Comparison of ENCODE assay signal across 13 cellular contexts in the genomic region with DNA sequence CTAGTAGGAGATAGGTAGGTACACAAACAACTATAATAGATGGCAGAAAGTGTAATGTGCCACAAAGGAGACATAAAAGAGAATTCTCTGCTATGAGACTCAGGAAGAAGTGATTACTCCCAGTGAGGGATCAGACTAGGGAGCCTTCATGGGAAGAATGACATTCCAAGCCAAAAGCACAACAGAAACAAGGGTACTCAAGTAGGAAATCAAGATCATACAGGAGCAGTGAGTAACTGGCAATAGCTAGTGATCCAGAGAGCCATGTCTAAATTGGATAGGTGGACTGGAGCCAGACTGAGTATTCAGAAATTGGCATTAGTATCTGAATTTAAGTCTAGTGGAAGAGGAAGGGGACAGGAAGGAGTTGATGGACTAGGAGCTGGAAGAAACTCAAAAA. TPM values are rescaled to one million over a fixed set of nuclear protein-coding genes. Genes with fewer than 3 reads are reported as not detected.
DNase-seq lines count a peak whose midpoint lies in the region; ATAC-seq and TF ChIP-seq lines count a peak whose summit lies in the region.
"Had no signal": no experiment of that assay in that cellular context is flagged by ENCODE, and none has a peak within 500 bp of the region (broad histone marks: within the 10 kb centered on the region; RNA-seq: fewer than 3 reads in every experiment).

No MANE protein-coding gene starts in this region.

- H3K4me3 Mint-ChIP-seq in activated CD8-positive, alpha-beta T cell treated with anti-CD3 and anti-CD28 coated beads for 36 hours: no peak overlapping the region
- H3K4me3 Mint-ChIP-seq in activated CD8-positive, alpha-beta T cell treated with anti-CD3 and anti-CD28 coated beads, Interleukin-2, amount 10 ng/mL, durations not matched to agents 7 days and 5 days: no peak overlapping the region
- peak overlapping the region; percentile 74 for H3K4me3 Mint-ChIP-seq in activated T-helper 1 cell treated with anti-CD3 and anti-CD28 coated beads, Interleukin-12 subunit alpha, Interleukin-12 subunit beta, Interleukin-2, Interleukin-4 antibody, amounts not matched to agents 30 ng/mL and 10 ng/mL and 1 ng/mL, durations not matched to agents 14 hours and 24 hours and 36 hours
- peak overlapping the region in 4 of 5 donors; percentile 43 to 85 (median 75) for H3K4me3 Mint-ChIP-seq in immature natural killer cell
- H3K4me3 Mint-ChIP-seq: neural progenitor cell had no signal

- no peaks in the 10 kb centered on the region for H3K9me3 Mint-ChIP-seq in activated CD8-positive, alpha-beta T cell treated with anti-CD3 and anti-CD28 coated beads for 36 hours
- no peaks in the 10 kb centered on the region for H3K9me3 Mint-ChIP-seq in activated CD8-positive, alpha-beta T cell treated with anti-CD3 and anti-CD28 coated beads, Interleukin-2, amount 10 ng/mL, durations not matched to agents 7 days and 5 days (ENCODE audit: insufficient read depth)
- H3K9me3 Mint-ChIP-seq in activated T-helper 1 cell treated with anti-CD3 and anti-CD28 coated beads, Interleukin-12 subunit alpha, Interleukin-12 subunit beta, Interleukin-2, Interleukin-4 antibody, amounts not matched to agents 30 ng/mL and 10 ng/mL and 1 ng/mL, durations not matched to agents 14 hours and 24 hours and 36 hours: no peaks in the 10 kb centered on the region
- H3K9me3 Mint-ChIP-seq in immature natural killer cell: no peaks in the 10 kb centered on the region
- H3K9me3 Mint-ChIP-seq: neural progenitor cell had no signal

- POLR2A ChIA-PET in activated CD8-positive, alpha-beta T cell treated with anti-CD3 and anti-CD28 coated beads for 36 hours (lab: Charles Lee): interaction anchor here (0.9 to 2.3 kb wide), 3 partner anchors 11 to 72 kb away, joined by 3 to 8 read pairs (median 6); partner anchors contain the start of genes LIG3 and RFFL
- POLR2A ChIA-PET in activated CD8-positive, alpha-beta T cell treated with anti-CD3 and anti-CD28 coated beads, Interleukin-2, amount 10 ng/mL, durations not matched to agents 7 days and 5 days (lab: Charles Lee): interaction anchor here (1.5 to 2.2 kb wide), 4 partner anchors 10 to 30 kb away, joined by 3 to 12 read pairs (median 5); partner anchors contain the start of gene RFFL

- peak overlapping the region; percentile 26 for H3K27ac ChIP-seq in substantia nigra (ENCODE audit: low read depth, low read length, poor library complexity, severe bottlenecking)
- H3K27ac ChIP-seq: neural progenitor cell had no signal

- no peak for TF ChIP-seq CTCF in activated CD8-positive, alpha-beta T cell treated with anti-CD3 and anti-CD28 coated beads for 36 hours (IDR thresholded peaks at IDR 0.05)

- peak overlapping the region; percentile 88 for H3K27ac Mint-ChIP-seq in activated CD8-positive, alpha-beta T cell treated with anti-CD3 and anti-CD28 coated beads for 36 hours
- no peak overlapping the region for H3K27ac Mint-ChIP-seq in activated CD8-positive, alpha-beta T cell treated with anti-CD3 and anti-CD28 coated beads, Interleukin-2, amount 10 ng/mL, durations not matched to agents 7 days and 5 days
- H3K27ac Mint-ChIP-seq in activated T-helper 1 cell treated with anti-CD3 and anti-CD28 coated beads, Interleukin-12 subunit alpha, Interleukin-12 subunit beta, Interleukin-2, Interleukin-4 antibody, amounts not matched to agents 30 ng/mL and 10 ng/mL and 1 ng/mL, durations not matched to agents 14 hours and 24 hours and 36 hours: peak overlapping the region; percentile 93
- H3K27ac Mint-ChIP-seq in immature natural killer cell: peak overlapping the region; percentile 90 to 97 (median 96)
- H3K27ac Mint-ChIP-seq: neural progenitor cell had no signal

- peaks cover 8% of the 10 kb centered on the region for H3K36me3 Mint-ChIP-seq in activated CD8-positive, alpha-beta T cell treated with anti-CD3 and anti-CD28 coated beads for 36 hours (ENCODE audit: low read depth)
- H3K36me3 Mint-ChIP-seq in activated CD8-positive, alpha-beta T cell treated with anti-CD3 and anti-CD28 coated beads, Interleukin-2, amount 10 ng/mL, durations not matched to agents 7 days and 5 days (ENCODE audit: low read depth): peaks cover 16% of the 10 kb centered on the region
- H3K36me3 Mint-ChIP-seq in activated T-helper 1 cell treated with anti-CD3 and anti-CD28 coated beads, Interleukin-12 subunit alpha, Interleukin-12 subunit beta, Interleukin-2, Interleukin-4 antibody, amounts not matched to agents 30 ng/mL and 10 ng/mL and 1 ng/mL, durations not matched to agents 14 hours and 24 hours and 36 hours (ENCODE audit: low read depth): peaks cover 30% of the 10 kb centered on the region
- peaks cover 3 to 11% (median 10%) of the 10 kb centered on the region in 3 donors for H3K36me3 Mint-ChIP-seq in immature natural killer cell
- H3K36me3 Mint-ChIP-seq: neural progenitor cell had no signal

- intact Hi-C loops in activated CD8-positive, alpha-beta T cell treated with anti-CD3 and anti-CD28 coated beads for 36 hours (cut with micrococcal nuclease): loop anchor here (5.0 kb wide), 1 partner anchor 35 kb away; no protein-coding TSS in a partner anchor
- intact Hi-C loops in activated T-helper 1 cell treated with anti-CD3 and anti-CD28 coated beads, Interleukin-12 subunit alpha, Interleukin-12 subunit beta, Interleukin-2, Interleukin-4 antibody, amounts not matched to agents 30 ng/mL and 10 ng/mL and 1 ng/mL, durations not matched to agents 14 hours and 24 hours and 36 hours (cut with micrococcal nuclease): no loop called here

- no peak for ATAC-seq in activated CD8-positive, alpha-beta T cell treated with anti-CD3 and anti-CD28 coated beads for 36 hours
- no peak for ATAC-seq in activated CD8-positive, alpha-beta T cell treated with anti-CD3 and anti-CD28 coated beads, Interleukin-2, amount 10 ng/mL, durations not matched to agents 7 days and 5 days
- ATAC-seq in HG02885 (IDR thresholded peaks at IDR 0.05; ENCODE audit: poor library complexity, unreplicated experiment): no peak

- no peak for DNase-seq in activated CD8-positive, alpha-beta T cell treated with anti-CD3 and anti-CD28 coated beads for 36 hours
- DNase-seq in activated CD8-positive, alpha-beta T cell treated with anti-CD3 and anti-CD28 coated beads, Interleukin-2, amount 10 ng/mL, durations not matched to agents 7 days and 5 days: no peak
- DNase-seq in activated T-helper 1 cell treated with anti-CD3 and anti-CD28 coated beads, Interleukin-12 subunit alpha, Interleukin-12 subunit beta, Interleukin-2, Interleukin-4 antibody, amounts not matched to agents 30 ng/mL and 10 ng/mL and 1 ng/mL, durations not matched to agents 14 hours and 24 hours and 36 hours (ENCODE audit: low spot score): no peak
- DNase-seq in immature natural killer cell: no peak
- no peak for DNase-seq in substantia nigra (lab: John Stamatoyannopoulos, UW)
- DNase-seq in middle frontal gyrus (ENCODE audit: extremely low spot score, low spot score): no peak
- DNase-seq in OCI-M1 (lab: John Stamatoyannopoulos, UW): no peak
- DNase-seq: activated CD4-positive, alpha-beta T cell treated with anti-CD3 and anti-CD28 coated beads, Interleukin-2, amount 50 U/mL, for 1 hour; DMS53; NCI-H1694 treated with DMSO at 0.1 percent for 48 hours; NCI-H774 had no signal

- H3K27me3 Mint-ChIP-seq in activated CD8-positive, alpha-beta T cell treated with anti-CD3 and anti-CD28 coated beads for 36 hours: no peaks in the 10 kb centered on the region
- no peaks in the 10 kb centered on the region for H3K27me3 Mint-ChIP-seq in activated CD8-positive, alpha-beta T cell treated with anti-CD3 and anti-CD28 coated beads, Interleukin-2, amount 10 ng/mL, durations not matched to agents 7 days and 5 days (ENCODE audit: low read depth)
- H3K27me3 Mint-ChIP-seq in activated T-helper 1 cell treated with anti-CD3 and anti-CD28 coated beads, Interleukin-12 subunit alpha, Interleukin-12 subunit beta, Interleukin-2, Interleukin-4 antibody, amounts not matched to agents 30 ng/mL and 10 ng/mL and 1 ng/mL, durations not matched to agents 14 hours and 24 hours and 36 hours (ENCODE audit: insufficient read depth): no peaks in the 10 kb centered on the region
- peaks cover 0 to 2% (median 0%) of the 10 kb centered on the region in 3 donors for H3K27me3 Mint-ChIP-seq in immature natural killer cell (ENCODE audit: low read depth in 3 of 3)

- H3K4me1 Mint-ChIP-seq in activated CD8-positive, alpha-beta T cell treated with anti-CD3 and anti-CD28 coated beads for 36 hours (ENCODE audit: low read depth): peaks cover 65% of the 10 kb centered on the region
- H3K4me1 Mint-ChIP-seq in activated CD8-positive, alpha-beta T cell treated with anti-CD3 and anti-CD28 coated beads, Interleukin-2, amount 10 ng/mL, durations not matched to agents 7 days and 5 days (ENCODE audit: low read depth): peaks cover 45% of the 10 kb centered on the region
- peaks cover 69% of the 10 kb centered on the region for H3K4me1 Mint-ChIP-seq in activated T-helper 1 cell treated with anti-CD3 and anti-CD28 coated beads, Interleukin-12 subunit alpha, Interleukin-12 subunit beta, Interleukin-2, Interleukin-4 antibody, amounts not matched to agents 30 ng/mL and 10 ng/mL and 1 ng/mL, durations not matched to agents 14 hours and 24 hours and 36 hours (ENCODE audit: low read depth)
- peaks cover 73 to 84% of the 10 kb centered on the region in 2 donors for H3K4me1 Mint-ChIP-seq in immature natural killer cell

- CTCF ChIA-PET in activated CD8-positive, alpha-beta T cell treated with anti-CD3 and anti-CD28 coated beads for 36 hours (lab: Charles Lee): interaction anchor here (0.9 to 1.9 kb wide), 7 partner anchors 10 to 66 kb away, joined by 3 to 4 read pairs (median 3); no protein-coding TSS in a partner anchor
- CTCF ChIA-PET in activated CD8-positive, alpha-beta T cell treated with anti-CD3 and anti-CD28 coated beads, Interleukin-2, amount 10 ng/mL, durations not matched to agents 7 days and 5 days (lab: Charles Lee): interaction anchor here (1.1 to 1.6 kb wide), 6 partner anchors 9 to 67 kb away, joined by 3 to 17 read pairs (median 3); partner anchors contain the start of gene RFFL

RNA-seq across cellular contexts. Expression of gene RFFL, which starts 10.7 kb away (rescaled TPM):
- 10 to 100 TPM; 11.3 to 12.0 TPM for total RNA-seq in activated CD8-positive, alpha-beta T cell treated with anti-CD3 and anti-CD28 coated beads for 36 hours
- 10 to 100 TPM; 26.4 to 29.1 TPM for total RNA-seq in activated CD8-positive, alpha-beta T cell treated with anti-CD3 and anti-CD28 coated beads, Interleukin-2, amount 10 ng/mL, durations not matched to agents 7 days and 5 days
- 28.1 and 28.2 TPM in 2 replicates for total RNA-seq in activated T-helper 1 cell treated with anti-CD3 and anti-CD28 coated beads, Interleukin-12 subunit alpha, Interleukin-12 subunit beta, Interleukin-2, Interleukin-4 antibody, amounts not matched to agents 30 ng/mL and 10 ng/mL and 1 ng/mL, durations not matched to agents 14 hours and 24 hours and 36 hours
- 10 to 100 TPM; 24.0 to 45.4 (median 34.0) TPM for polyA plus RNA-seq in immature natural killer cell

Comparison
In these comparisons a context has a peak if more than half of its experiments do, and no peak if none do; other contexts are left out.
1. H3K4me3 Mint-ChIP-seq: peak in activated T-helper 1 cell treated with anti-CD3 and anti-CD28 coated beads, Interleukin-12 subunit alpha, Interleukin-12 subunit beta, Interleukin-2, Interleukin-4 antibody, amounts not matched to agents 30 ng/mL and 10 ng/mL and 1 ng/mL, durations not matched to agents 14 hours and 24 hours and 36 hours (single experiment) and immature natural killer cell (4 of 5); none in activated CD8-positive, alpha-beta T cell treated with anti-CD3 and anti-CD28 coated beads for 36 hours (single experiment) and activated CD8-positive, alpha-beta T cell treated with anti-CD3 and anti-CD28 coated beads, Interleukin-2, amount 10 ng/mL, durations not matched to agents 7 days and 5 days (single experiment).